ENCODE assay signal across 1 cellular context in the genomic region with DNA sequence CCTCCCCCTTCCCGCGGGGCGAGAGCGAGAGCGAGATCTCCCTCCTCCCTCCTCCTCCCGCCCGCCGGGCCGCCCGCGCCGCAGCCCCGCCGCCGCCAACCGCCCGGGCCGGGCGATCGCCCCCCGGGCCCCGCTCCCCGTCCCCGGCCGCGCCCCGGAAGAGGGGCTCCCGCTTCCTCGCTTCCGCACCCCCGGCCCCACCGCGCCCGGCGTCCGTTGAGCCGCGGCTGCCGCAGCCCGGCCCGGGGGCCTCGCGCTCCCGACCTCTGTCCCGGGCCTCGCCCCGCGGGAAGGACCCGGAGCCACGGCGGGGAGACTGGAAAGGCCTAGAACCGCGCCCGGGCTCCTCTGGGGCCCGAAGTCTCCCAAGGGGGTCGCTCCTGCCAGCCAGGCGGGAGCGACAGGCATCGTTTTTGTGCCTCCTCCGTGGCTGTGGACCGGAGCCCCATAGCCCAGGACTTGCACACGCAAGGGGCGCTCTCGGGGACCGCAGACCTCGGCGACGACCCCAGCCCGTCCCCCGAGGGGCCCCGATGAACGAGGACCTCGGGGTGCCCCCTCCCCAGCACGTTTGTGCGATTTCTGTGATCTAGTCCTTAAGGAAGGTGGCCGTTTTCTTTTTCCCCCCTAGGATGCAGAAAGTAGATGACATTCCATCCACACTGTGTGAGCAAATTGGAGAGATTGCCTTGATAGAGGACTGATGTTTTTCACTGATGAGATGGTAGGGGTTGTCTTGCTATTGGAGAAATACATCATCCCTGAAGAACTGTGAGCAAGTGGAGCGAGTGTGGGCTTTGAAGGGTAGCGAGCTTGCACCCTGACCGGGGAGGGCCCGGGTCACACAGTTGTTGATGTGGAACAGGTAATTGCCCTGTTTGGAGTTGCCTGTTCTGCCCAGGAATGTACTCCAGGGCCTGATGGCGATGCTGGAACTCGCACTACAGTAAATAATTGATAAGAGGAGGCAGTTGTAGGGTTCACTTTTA.
TF ChIP-seq lines count a peak whose summit lies in the region.

No MANE protein-coding gene starts in this region.

TF ChIP-seq in HepG2, 621 proteins besides CTCF, POLR2A, EP300 and RAD21 (continued from another document and continues in another):
- TF ChIP-seq CCDC6 (CRISPR knock-in tag; IDR thresholded peaks at IDR 0.05) (0 out of 2 replicates have a peak, but pooled peaks have one; percentile 48), MED1 (CRISPR knock-in tag; IDR thresholded peaks at IDR 0.05) (no peak), ZC3H13 (CRISPR knock-in tag; IDR thresholded peaks at IDR 0.05) (peak; percentile 41; the same call in 1 of the 2 replicates), ZNF891 (CRISPR knock-in tag; IDR thresholded peaks at IDR 0.05) (0 out of 2 replicates have a peak, but pooled peaks have one; percentile 52), STAG1 (CRISPR knock-in tag; IDR thresholded peaks at IDR 0.05) (no peak), ARHGAP35 (CRISPR knock-in tag; IDR thresholded peaks at IDR 0.05; ENCODE audit: borderline replicate concordance) (no peak), TBP (CRISPR knock-in tag; IDR thresholded peaks at IDR 0.05) (no peak), ATRX (CRISPR knock-in tag; IDR thresholded peaks at IDR 0.05; ENCODE audit: borderline replicate concordance) (no peak), ZNF101 (CRISPR knock-in tag; IDR thresholded peaks at IDR 0.05; ENCODE audit: borderline replicate concordance, low read depth) (no peak), RFX5 (IDR thresholded peaks at IDR 0.05; ENCODE audit: low read depth, low read length) (no peak), SATB2 (CRISPR knock-in tag; IDR thresholded peaks at IDR 0.05) (no peak), RBFOX2 (IDR thresholded peaks at IDR 0.05; ENCODE audit: low read depth, low read length) (peak; percentile 83), ZNF576 (CRISPR knock-in tag; IDR thresholded peaks at IDR 0.05) (no peak), HOXA9 (CRISPR knock-in tag; IDR thresholded peaks at IDR 0.05; ENCODE audit: borderline replicate concordance) (no peak), PRDM4 (CRISPR knock-in tag; IDR thresholded peaks at IDR 0.05; ENCODE audit: borderline replicate concordance) (no peak; the same call in 1 of the 2 replicates), TEAD3 (CRISPR knock-in tag; optimal IDR thresholded peaks at IDR 0.05; ENCODE audit: borderline replicate concordance) (peak; percentile 55), HNF4A (CRISPR knock-in tag; IDR thresholded peaks at IDR 0.05) (peak; percentile 22; the same call in 1 of the 2 replicates), GATA4 (IDR thresholded peaks at IDR 0.05; ENCODE audit: borderline replicate concordance, low read depth) (no peak), POLR2AphosphoS2 (IDR thresholded peaks at IDR 0.05; ENCODE audit: low read depth, low read length) (no peak; the same call in 1 of the 2 replicates), ZKSCAN1 (IDR thresholded peaks at IDR 0.05; ENCODE audit: low read length) (no peak), ZNF558 (CRISPR knock-in tag; IDR thresholded peaks at IDR 0.05; ENCODE audit: borderline replicate concordance) (no peak), ZNF510 (CRISPR knock-in tag; IDR thresholded peaks at IDR 0.05; ENCODE audit: low read depth) (no peak), TCF7 (IDR thresholded peaks at IDR 0.05; ENCODE audit: low read depth) (no peak), SIN3B (IDR thresholded peaks at IDR 0.05; ENCODE audit: low read length) (no peak), GATAD1 (CRISPR knock-in tag; IDR thresholded peaks at IDR 0.05) (no peak), ZNF878 (CRISPR knock-in tag; IDR thresholded peaks at IDR 0.05) (no peak), ZNF674 (CRISPR knock-in tag; IDR thresholded peaks at IDR 0.05; ENCODE audit: low read depth) (no peak), CERS6 (CRISPR knock-in tag; IDR thresholded peaks at IDR 0.05) (no peak), ELK4 (CRISPR knock-in tag; IDR thresholded peaks at IDR 0.05; ENCODE audit: borderline replicate concordance) (no peak), MATR3 (CRISPR knock-in tag; IDR thresholded peaks at IDR 0.05) (no peak), MTA1 (CRISPR knock-in tag; IDR thresholded peaks at IDR 0.05; ENCODE audit: borderline replicate concordance) (no peak), WIZ (CRISPR knock-in tag; IDR thresholded peaks at IDR 0.05) (no peak), KMT2A (CRISPR knock-in tag; IDR thresholded peaks at IDR 0.05) (peak; percentile 10; the same call in 1 of the 2 replicates), ZNF430 (CRISPR knock-in tag; IDR thresholded peaks at IDR 0.05) (no peak), ZNF850 (CRISPR knock-in tag; conservative IDR thresholded peaks at IDR 0.05) (no peak), REXO4 (CRISPR knock-in tag; IDR thresholded peaks at IDR 0.05; ENCODE audit: borderline replicate concordance) (no peak), ZFX (CRISPR knock-in tag; IDR thresholded peaks at IDR 0.05; ENCODE audit: low read depth) (no peak), KLF9 (CRISPR knock-in tag; IDR thresholded peaks at IDR 0.05; ENCODE audit: low read depth) (no peak), YEATS4 (CRISPR knock-in tag; IDR thresholded peaks at IDR 0.05; ENCODE audit: borderline replicate concordance) (peak; percentile 41; the same call in 1 of the 2 replicates), SAP130 (CRISPR knock-in tag; IDR thresholded peaks at IDR 0.05; ENCODE audit: low read depth) (peak; percentile 19; the same call in 1 of the 2 replicates), ZNF720 (CRISPR knock-in tag; IDR thresholded peaks at IDR 0.05) (no peak), ZBTB38 (CRISPR knock-in tag; IDR thresholded peaks at IDR 0.05) (no peak), SRSF1 (optimal IDR thresholded peaks at IDR 0.05; ENCODE audit: low read depth, low read length) (peak; percentile 79), KDM1A (CRISPR knock-in tag; IDR thresholded peaks at IDR 0.05) (no peak)
- TF ChIP-seq, protein P1, sequence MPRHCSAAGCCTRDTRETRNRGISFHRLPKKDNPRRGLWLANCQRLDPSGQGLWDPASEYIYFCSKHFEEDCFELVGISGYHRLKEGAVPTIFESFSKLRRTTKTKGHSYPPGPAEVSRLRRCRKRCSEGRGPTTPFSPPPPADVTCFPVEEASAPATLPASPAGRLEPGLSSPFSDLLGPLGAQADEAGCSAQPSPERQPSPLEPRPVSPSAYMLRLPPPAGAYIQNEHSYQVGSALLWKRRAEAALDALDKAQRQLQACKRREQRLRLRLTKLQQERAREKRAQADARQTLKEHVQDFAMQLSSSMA (CRISPR knock-in tag; IDR thresholded peaks at IDR 0.05) = no peak
- TF ChIP-seq, protein P2, sequence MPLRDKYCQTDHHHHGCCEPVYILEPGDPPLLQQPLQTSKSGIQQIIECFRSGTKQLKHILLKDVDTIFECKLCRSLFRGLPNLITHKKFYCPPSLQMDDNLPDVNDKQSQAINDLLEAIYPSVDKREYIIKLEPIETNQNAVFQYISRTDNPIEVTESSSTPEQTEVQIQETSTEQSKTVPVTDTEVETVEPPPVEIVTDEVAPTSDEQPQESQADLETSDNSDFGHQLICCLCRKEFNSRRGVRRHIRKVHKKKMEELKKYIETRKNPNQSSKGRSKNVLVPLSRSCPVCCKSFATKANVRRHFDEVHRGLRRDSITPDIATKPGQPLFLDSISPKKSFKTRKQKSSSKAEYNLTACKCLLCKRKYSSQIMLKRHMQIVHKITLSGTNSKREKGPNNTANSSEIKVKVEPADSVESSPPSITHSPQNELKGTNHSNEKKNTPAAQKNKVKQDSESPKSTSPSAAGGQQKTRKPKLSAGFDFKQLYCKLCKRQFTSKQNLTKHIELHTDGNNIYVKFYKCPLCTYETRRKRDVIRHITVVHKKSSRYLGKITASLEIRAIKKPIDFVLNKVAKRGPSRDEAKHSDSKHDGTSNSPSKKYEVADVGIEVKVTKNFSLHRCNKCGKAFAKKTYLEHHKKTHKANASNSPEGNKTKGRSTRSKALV (CRISPR knock-in tag; IDR thresholded peaks at IDR 0.05) = 0 out of 2 replicates have a peak, but pooled peaks have one; percentile 37
- TF ChIP-seq, protein P3, sequence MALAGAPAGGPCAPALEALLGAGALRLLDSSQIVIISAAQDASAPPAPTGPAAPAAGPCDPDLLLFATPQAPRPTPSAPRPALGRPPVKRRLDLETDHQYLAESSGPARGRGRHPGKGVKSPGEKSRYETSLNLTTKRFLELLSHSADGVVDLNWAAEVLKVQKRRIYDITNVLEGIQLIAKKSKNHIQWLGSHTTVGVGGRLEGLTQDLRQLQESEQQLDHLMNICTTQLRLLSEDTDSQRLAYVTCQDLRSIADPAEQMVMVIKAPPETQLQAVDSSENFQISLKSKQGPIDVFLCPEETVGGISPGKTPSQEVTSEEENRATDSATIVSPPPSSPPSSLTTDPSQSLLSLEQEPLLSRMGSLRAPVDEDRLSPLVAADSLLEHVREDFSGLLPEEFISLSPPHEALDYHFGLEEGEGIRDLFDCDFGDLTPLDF (CRISPR knock-in tag; IDR thresholded peaks at IDR 0.05) = 0 out of 2 replicates have a peak, but pooled peaks have one; percentile 44
- TF ChIP-seq, protein P4, sequence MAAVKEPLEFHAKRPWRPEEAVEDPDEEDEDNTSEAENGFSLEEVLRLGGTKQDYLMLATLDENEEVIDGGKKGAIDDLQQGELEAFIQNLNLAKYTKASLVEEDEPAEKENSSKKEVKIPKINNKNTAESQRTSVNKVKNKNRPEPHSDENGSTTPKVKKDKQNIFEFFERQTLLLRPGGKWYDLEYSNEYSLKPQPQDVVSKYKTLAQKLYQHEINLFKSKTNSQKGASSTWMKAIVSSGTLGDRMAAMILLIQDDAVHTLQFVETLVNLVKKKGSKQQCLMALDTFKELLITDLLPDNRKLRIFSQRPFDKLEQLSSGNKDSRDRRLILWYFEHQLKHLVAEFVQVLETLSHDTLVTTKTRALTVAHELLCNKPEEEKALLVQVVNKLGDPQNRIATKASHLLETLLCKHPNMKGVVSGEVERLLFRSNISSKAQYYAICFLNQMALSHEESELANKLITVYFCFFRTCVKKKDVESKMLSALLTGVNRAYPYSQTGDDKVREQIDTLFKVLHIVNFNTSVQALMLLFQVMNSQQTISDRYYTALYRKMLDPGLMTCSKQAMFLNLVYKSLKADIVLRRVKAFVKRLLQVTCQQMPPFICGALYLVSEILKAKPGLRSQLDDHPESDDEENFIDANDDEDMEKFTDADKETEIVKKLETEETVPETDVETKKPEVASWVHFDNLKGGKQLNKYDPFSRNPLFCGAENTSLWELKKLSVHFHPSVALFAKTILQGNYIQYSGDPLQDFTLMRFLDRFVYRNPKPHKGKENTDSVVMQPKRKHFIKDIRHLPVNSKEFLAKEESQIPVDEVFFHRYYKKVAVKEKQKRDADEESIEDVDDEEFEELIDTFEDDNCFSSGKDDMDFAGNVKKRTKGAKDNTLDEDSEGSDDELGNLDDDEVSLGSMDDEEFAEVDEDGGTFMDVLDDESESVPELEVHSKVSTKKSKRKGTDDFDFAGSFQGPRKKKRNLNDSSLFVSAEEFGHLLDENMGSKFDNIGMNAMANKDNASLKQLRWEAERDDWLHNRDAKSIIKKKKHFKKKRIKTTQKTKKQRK (IDR thresholded peaks at IDR 0.05; ENCODE audit: low read length) = no peak
- TF ChIP-seq, protein P5, sequence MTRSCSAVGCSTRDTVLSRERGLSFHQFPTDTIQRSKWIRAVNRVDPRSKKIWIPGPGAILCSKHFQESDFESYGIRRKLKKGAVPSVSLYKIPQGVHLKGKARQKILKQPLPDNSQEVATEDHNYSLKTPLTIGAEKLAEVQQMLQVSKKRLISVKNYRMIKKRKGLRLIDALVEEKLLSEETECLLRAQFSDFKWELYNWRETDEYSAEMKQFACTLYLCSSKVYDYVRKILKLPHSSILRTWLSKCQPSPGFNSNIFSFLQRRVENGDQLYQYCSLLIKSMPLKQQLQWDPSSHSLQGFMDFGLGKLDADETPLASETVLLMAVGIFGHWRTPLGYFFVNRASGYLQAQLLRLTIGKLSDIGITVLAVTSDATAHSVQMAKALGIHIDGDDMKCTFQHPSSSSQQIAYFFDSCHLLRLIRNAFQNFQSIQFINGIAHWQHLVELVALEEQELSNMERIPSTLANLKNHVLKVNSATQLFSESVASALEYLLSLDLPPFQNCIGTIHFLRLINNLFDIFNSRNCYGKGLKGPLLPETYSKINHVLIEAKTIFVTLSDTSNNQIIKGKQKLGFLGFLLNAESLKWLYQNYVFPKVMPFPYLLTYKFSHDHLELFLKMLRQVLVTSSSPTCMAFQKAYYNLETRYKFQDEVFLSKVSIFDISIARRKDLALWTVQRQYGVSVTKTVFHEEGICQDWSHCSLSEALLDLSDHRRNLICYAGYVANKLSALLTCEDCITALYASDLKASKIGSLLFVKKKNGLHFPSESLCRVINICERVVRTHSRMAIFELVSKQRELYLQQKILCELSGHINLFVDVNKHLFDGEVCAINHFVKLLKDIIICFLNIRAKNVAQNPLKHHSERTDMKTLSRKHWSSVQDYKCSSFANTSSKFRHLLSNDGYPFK (CRISPR knock-in tag; IDR thresholded peaks at IDR 0.05; ENCODE audit: borderline replicate concordance) = peak; percentile 23; the same call in 1 of the 2 replicates
